Comparison of ENCODE assay signal across 19 cellular contexts in genomic region chr12:67624355-67624754, GRCh38.
"Had no signal": no experiment of that assay in that cellular context is flagged by ENCODE, and none has a peak within 500 bp of the region (broad histone marks: within the 10 kb centered on the region; RNA-seq: fewer than 3 reads in every experiment).

No MANE protein-coding gene starts in this region.

- H3K9me3 ChIP-seq: left lung, spleen, testis, upper lobe of right lung had no signal

- H3K4me3 ChIP-seq: left lung, spleen, testis, upper lobe of right lung had no signal

- ATAC-seq: left lung; stimulated activated memory B cell treated with anti-CD40 and anti-IgM and Interleukin-4, amounts not matched to agents 10 μg/mL and 1 μg/mL and 100 μg/mL, for 72 hours; upper lobe of right lung had no signal

- FAIRE-seq: bronchial epithelial cell, endothelial cell of umbilical vein had no signal

- H3K27ac ChIP-seq: left lung, spleen, testis, upper lobe of right lung, VCaP had no signal

- H3K4me1 ChIP-seq: left lung, testis, upper lobe of right lung had no signal

- DNase-seq: activated CD4-positive, alpha-beta T cell treated with anti-CD3 and anti-CD28 coated beads, Interleukin-2, amount 50 U/mL, for 4 hours; activated gamma-delta T cell treated with Interleukin-2 at 50 U/mL for 16 hours; effector CD8-positive, alpha-beta T cell; foreskin fibroblast; glutamatergic neuron; hippocampal formation; islet precursor cell; left lung; midbrain; nephron progenitor cell; nucleus accumbens; spleen; stimulated activated CD4-positive, alpha-beta T cell treated with anti-CD3 and anti-CD28 coated beads, Interleukin-4, amount 100 ng/mL, for 4 hours; testis; upper lobe of right lung had no signal

- H3K36me3 ChIP-seq: left lung, spleen, upper lobe of right lung had no signal

- H3K27me3 ChIP-seq: left lung, spleen, testis, upper lobe of right lung had no signal
